In genomic region chr18:2980607-2980923, GRCh38 we compare ENCODE assay signal across 10 cellular contexts. TPM values are rescaled to one million over a fixed set of nuclear protein-coding genes. Genes with fewer than 3 reads are reported as not detected.
A peak's percentile ranks its signal among the peaks of the same experiment; 100 is the strongest.
DNase-seq lines count a peak whose midpoint lies in the region; ATAC-seq and TF ChIP-seq lines count a peak whose summit lies in the region.
"Had no signal": no experiment of that assay in that cellular context is flagged by ENCODE, and none has a peak within 500 bp of the region (broad histone marks: within the 10 kb centered on the region; RNA-seq: fewer than 3 reads in every experiment).

No MANE protein-coding gene starts in this region.

- H3K4me1 ChIP-seq in adipocyte (ENCODE audit: control insufficient read depth, insufficient read depth, low read length) (peaks cover 75% of the 10 kb centered on the region), muscle layer of duodenum (ENCODE audit: control insufficient read depth in 1 of 2, insufficient read depth in 2 of 2, low read length in 2 of 2) (peaks cover 35% of the 10 kb centered on the region in 2 donors), upper lobe of right lung (peaks cover 74% of the 10 kb centered on the region)

- no peak for DNase-seq in activated naive CD4-positive, alpha-beta T cell treated with Interleukin-2 at 50 U/mL for 16 hours
- no peak for DNase-seq in adipocyte (ENCODE audit: low read depth)
- no peak for DNase-seq in upper lobe of right lung
- no peak for DNase-seq in NCI-H774 (lab: John Stamatoyannopoulos, UW)
- no peak for DNase-seq in KBM-7
- DNase-seq: NCI-H82 had no signal

- H3K36me3 ChIP-seq in adipocyte (ENCODE audit: control insufficient read depth, insufficient read depth, low read length, severe bottlenecking) (no peaks in the 10 kb centered on the region), muscle layer of duodenum (ENCODE audit: control insufficient read depth in 1 of 2, insufficient read depth in 2 of 2, low read length in 2 of 2) (peaks cover 3 to 4% of the 10 kb centered on the region in 2 donors), upper lobe of right lung (no peaks in the 10 kb centered on the region)
- H3K36me3 ChIP-seq: neural progenitor cell had no signal

- peak overlapping the region; percentile 80 for H3K4me3 Mint-ChIP-seq in activated naive CD4-positive, alpha-beta T cell treated with anti-CD3 and anti-CD28 coated beads, Interleukin-2, amount 50 U/mL, for 24 hours
- H3K4me3 Mint-ChIP-seq: neural progenitor cell had no signal

- no peak for TF ChIP-seq CTCF in upper lobe of right lung (IDR thresholded peaks at IDR 0.05)

- H3K27me3 Mint-ChIP-seq in activated naive CD4-positive, alpha-beta T cell treated with anti-CD3 and anti-CD28 coated beads, Interleukin-2, amount 50 U/mL, for 24 hours, result no peaks in the 10 kb centered on the region

- H3K9me3 Mint-ChIP-seq in activated naive CD4-positive, alpha-beta T cell treated with anti-CD3 and anti-CD28 coated beads, Interleukin-2, amount 50 U/mL, for 24 hours, result no peaks in the 10 kb centered on the region
- H3K9me3 Mint-ChIP-seq: neural progenitor cell had no signal

- H3K27me3 ChIP-seq in adipocyte (replicated peaks; ENCODE audit: control insufficient read depth, insufficient read depth, low read length), result no peaks in the 10 kb centered on the region
- no peaks in the 10 kb centered on the region for H3K27me3 ChIP-seq in muscle layer of duodenum (ENCODE audit: low read depth, low read length)
- no peaks in the 10 kb centered on the region for H3K27me3 ChIP-seq in upper lobe of right lung
- H3K27me3 ChIP-seq: neural progenitor cell had no signal

- H3K4me3 ChIP-seq in adipocyte (ENCODE audit: low read length), result no peak overlapping the region
- peak overlapping the region in 1 of 2 donors; percentile 34 for H3K4me3 ChIP-seq in muscle layer of duodenum (ENCODE audit: low read depth in 1 of 2, low read length in 2 of 2)
- peak overlapping the region; percentile 1 for H3K4me3 ChIP-seq in upper lobe of right lung
- H3K4me3 ChIP-seq: neural progenitor cell had no signal

- intact Hi-C loops in upper lobe of right lung (cut with DNase I), result no loop called here

- peaks cover 8% of the 10 kb centered on the region for H3K36me3 Mint-ChIP-seq in activated naive CD4-positive, alpha-beta T cell treated with anti-CD3 and anti-CD28 coated beads, Interleukin-2, amount 50 U/mL, for 24 hours

- H3K9me3 ChIP-seq in adipocyte (ENCODE audit: control insufficient read depth, low read length) (no peaks in the 10 kb centered on the region), muscle layer of duodenum (ENCODE audit: control insufficient read depth in 1 of 2, low read length in 2 of 2) (no peaks in the 10 kb centered on the region), upper lobe of right lung (no peaks in the 10 kb centered on the region)

- peaks cover 94% of the 10 kb centered on the region for H3K4me1 Mint-ChIP-seq in activated naive CD4-positive, alpha-beta T cell treated with anti-CD3 and anti-CD28 coated beads, Interleukin-2, amount 50 U/mL, for 24 hours

- in situ Hi-C loops in KBM-7 (cut with MboI; ENCODE audit: low pct_unique_long_range_greater_than_20kb, low sequenced_read_pairs), result no loop called here

- H3K9ac ChIP-seq in adipocyte (ENCODE audit: low read length), result peak overlapping the region; percentile 23
- H3K9ac ChIP-seq: neural progenitor cell had no signal

- peak overlapping the region; percentile 93 for H3K27ac Mint-ChIP-seq in activated naive CD4-positive, alpha-beta T cell treated with anti-CD3 and anti-CD28 coated beads, Interleukin-2, amount 50 U/mL, for 24 hours
- H3K27ac Mint-ChIP-seq: neural progenitor cell had no signal

- ATAC-seq in upper lobe of right lung, result no peak
- ATAC-seq in HG03280 (IDR thresholded peaks at IDR 0.05; ENCODE audit: unreplicated experiment), result no peak

- H3K27ac ChIP-seq in muscle layer of duodenum (ENCODE audit: low read length), result peak overlapping the region; percentile 91
- H3K27ac ChIP-seq in upper lobe of right lung, result peak overlapping the region; percentile 78
- H3K27ac ChIP-seq: neural progenitor cell had no signal

RNA-seq across cellular contexts. Expression of gene LPIN2, which starts 32.4 kb away (rescaled TPM):
- 50.7 TPM for total RNA-seq in upper lobe of right lung
